Comparison of ENCODE assay signal across 10 cellular contexts in the genomic region with DNA sequence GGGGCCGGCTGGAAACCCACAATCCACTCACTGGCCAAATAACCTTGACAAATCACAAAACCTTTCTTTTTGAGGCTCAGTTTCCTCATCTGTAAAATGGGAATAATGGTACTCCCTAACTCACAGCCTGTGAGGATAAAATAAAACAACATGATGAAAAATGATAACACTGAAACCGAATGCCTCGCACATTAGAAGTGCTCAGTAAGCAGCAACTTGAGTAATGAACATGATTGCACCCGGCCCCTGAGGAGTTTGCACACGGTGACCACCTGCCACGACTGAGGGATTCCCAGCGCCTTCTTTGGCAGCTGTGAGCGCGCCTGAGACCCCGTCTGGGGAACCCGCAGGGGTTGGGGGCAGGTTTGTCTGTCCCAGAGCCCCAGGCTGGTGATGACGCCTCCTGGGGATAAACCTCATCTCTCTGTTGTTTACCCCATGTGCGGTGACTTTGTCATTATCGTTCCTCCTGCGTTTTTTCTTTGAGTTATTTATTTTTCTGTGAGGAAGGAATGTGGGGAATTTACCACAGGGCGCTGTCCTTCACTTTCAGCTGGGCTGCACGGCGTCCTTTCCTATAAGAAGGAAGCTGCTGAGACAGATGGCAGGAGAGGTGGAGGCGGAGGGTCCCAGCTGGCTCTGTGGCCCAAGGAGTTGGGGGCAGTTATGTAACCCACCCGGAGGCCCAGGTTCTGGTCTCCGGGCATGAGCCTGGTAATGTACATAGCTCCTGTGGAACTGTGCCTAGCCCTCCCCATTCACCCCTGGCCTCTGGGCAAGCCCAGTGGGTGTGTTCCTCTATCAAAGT. TPM values are rescaled to one million over a fixed set of nuclear protein-coding genes. Genes with fewer than 3 reads are reported as not detected.
DNase-seq lines count a peak whose midpoint lies in the region; ATAC-seq, FAIRE-seq and TF ChIP-seq lines count a peak whose summit lies in the region.
"Had no signal": no experiment of that assay in that cellular context is flagged by ENCODE, and none has a peak within 500 bp of the region (broad histone marks: within the 10 kb centered on the region; RNA-seq: fewer than 3 reads in every experiment).

No MANE protein-coding gene starts in this region.

- peak overlapping the region in 3 of 5 experiments; percentile 69 to 92 (median 80) for H3K27ac Mint-ChIP-seq in brain

- peak overlapping the region; percentile 57 to 68 for H3K27ac ChIP-seq in left lung
- H3K27ac ChIP-seq: 22Rv1 had no signal

- peaks cover 44 to 76% of the 10 kb centered on the region in 2 donors for H3K4me1 ChIP-seq in left lung

- peaks cover 0 to 5% (median 0%) of the 10 kb centered on the region in 5 experiments for H3K9me3 Mint-ChIP-seq in brain

- DNase-seq in DMS53 (lab: John Stamatoyannopoulos, UW) (peak; percentile 43), DMS53 treated with DMSO at 0.1 percent for 48 hours (lab: John Stamatoyannopoulos, UW; ENCODE audit: unreplicated experiment) (no peak), left lung (no peak), urothelium cell line (ENCODE audit: low spot score) (peak; percentile 86), AML-193 (lab: John Stamatoyannopoulos, UW) (no peak), activated T-cell treated with anti-CD3 and anti-CD28 coated beads for 4 hours (no peak), SIG-M5 treated with dmso at 0.1 percent for 504 hours (lab: John Stamatoyannopoulos, UW; ENCODE audit: unreplicated experiment) (no peak)
- DNase-seq: NCI-H510A treated with DMSO at 0.1 percent for 48 hours had no signal

- H3K4me1 Mint-ChIP-seq in brain, result peaks cover 70% of the 10 kb centered on the region

- H3K27me3 Mint-ChIP-seq in brain, result no peaks in the 10 kb centered on the region

- no peaks in the 10 kb centered on the region for H3K36me3 Mint-ChIP-seq in brain

- intact Hi-C loops in left lung (cut with DNase I), result no loop called here

- no peaks in the 10 kb centered on the region for H3K36me3 ChIP-seq in left lung

- peak overlapping the region in 1 of 5 experiments; percentile 37 for H3K4me3 Mint-ChIP-seq in brain

- TF ChIP-seq CTCF in brain (conservative IDR thresholded peaks at IDR 0.05) (no peak), left lung (IDR thresholded peaks at IDR 0.05) (no peak)

- no peaks in the 10 kb centered on the region for H3K9me3 ChIP-seq in left lung

- FAIRE-seq in urothelium cell line (lab: Jason Lieb, UNC), result no peak

- peak; percentile 36 for ATAC-seq in left lung

- no peak overlapping the region for H3K4me3 ChIP-seq in left lung

- no peaks in the 10 kb centered on the region for H3K27me3 ChIP-seq in left lung

RNA-seq across cellular contexts. Expression of gene SYNPO, which starts 3.0 kb away (rescaled TPM):
- polyA plus RNA-seq in brain (ENCODE audit: insufficient read depth, low read depth, low replicate concordance), result 50.7 TPM
- total RNA-seq in left lung, result 100 to 1,000 TPM in 1 of 2 donors, 10 to 100 TPM in 1; 80.4 to 114 TPM

RNA-seq across cellular contexts. Expression of gene MYOZ3, which starts 23.6 kb away (rescaled TPM):
- polyA plus RNA-seq in brain (ENCODE audit: insufficient read depth, low read depth, low replicate concordance), result 0.24 TPM
- 1 to 10 TPM in 1 of 2 donors, under 1 TPM in 1; 0.79 to 3.1 TPM for total RNA-seq in left lung

Comparison
In these comparisons a context has a peak if more than half of its experiments do, and no peak if none do; other contexts are left out.
1. DNase-seq: peak in DMS53 (single experiment) and urothelium cell line (single experiment); none in DMS53 treated with DMSO at 0.1 percent for 48 hours (single experiment), left lung (0 of 2), AML-193 (0 of 2), activated T-cell treated with anti-CD3 and anti-CD28 coated beads for 4 hours (single experiment) and SIG-M5 treated with dmso at 0.1 percent for 504 hours (single experiment).